In the genomic region with DNA sequence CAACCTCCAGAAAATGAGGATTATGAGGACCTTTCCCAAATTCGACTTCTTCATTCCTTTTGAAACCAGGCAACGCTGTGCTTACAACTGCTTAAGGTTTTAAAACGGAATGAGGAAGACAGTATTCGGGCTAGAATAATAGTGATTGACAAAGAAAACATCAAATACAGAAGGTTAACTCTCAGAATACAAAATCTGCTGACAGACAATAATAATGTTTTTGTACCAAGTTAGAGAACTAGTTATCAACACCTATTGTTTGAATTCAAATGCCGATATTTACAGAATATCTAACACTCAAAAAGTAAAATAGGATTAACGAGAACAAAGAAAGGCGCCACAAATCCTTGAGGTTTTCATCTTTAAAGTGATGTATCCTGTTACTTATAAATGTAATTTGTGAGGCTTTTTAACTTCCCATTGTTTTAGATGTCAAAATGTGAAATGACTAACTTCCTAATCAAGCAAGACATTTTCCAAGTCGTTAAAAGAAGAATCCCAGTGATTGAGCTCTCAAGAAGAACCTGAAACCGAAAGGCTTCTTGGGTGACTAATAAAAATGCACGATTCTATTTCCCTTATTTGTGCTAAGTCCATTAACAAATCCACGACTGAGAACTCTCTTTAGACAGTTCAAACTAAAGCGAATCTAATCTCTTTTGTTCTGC, we compare ENCODE assay signal across 23 cellular contexts.
DNase-seq lines count a peak whose midpoint lies in the region; ATAC-seq, FAIRE-seq and TF ChIP-seq lines count a peak whose summit lies in the region.
"Had no signal": no experiment of that assay in that cellular context is flagged by ENCODE, and none has a peak within 500 bp of the region (broad histone marks: within the 10 kb centered on the region; RNA-seq: fewer than 3 reads in every experiment).

No MANE protein-coding gene starts in this region.

- H3K27ac ChIP-seq in heart left ventricle (peak overlapping the region in 10 of 12 donors; percentile 19 to 69 (median 44)), brain microvascular endothelial cell (peak overlapping the region; percentile 31), suprapubic skin (peak overlapping the region; percentile 0)
- H3K27ac ChIP-seq: BLaER1 had no signal

- no peaks in the 10 kb centered on the region for H3K27me3 ChIP-seq in heart left ventricle
- no peaks in the 10 kb centered on the region for H3K27me3 ChIP-seq in brain microvascular endothelial cell (replicated peaks)
- H3K27me3 ChIP-seq in suprapubic skin: no peaks in the 10 kb centered on the region
- H3K27me3 ChIP-seq: BLaER1, body of pancreas, vagina had no signal

- H3K4me3 ChIP-seq in heart left ventricle (peak overlapping the region in 5 of 12 donors; percentile 0 to 30 (median 6)), brain microvascular endothelial cell (ENCODE audit: low read depth, low read length) (no peak overlapping the region), suprapubic skin (no peak overlapping the region)
- H3K4me3 ChIP-seq: BLaER1, body of pancreas, vagina had no signal

- no peak for TF ChIP-seq EP300 in suprapubic skin (IDR thresholded peaks at IDR 0.05)

- no peak for TF ChIP-seq POLR2A in heart left ventricle (IDR thresholded peaks at IDR 0.05)
- no peak for TF ChIP-seq POLR2A in suprapubic skin (IDR thresholded peaks at IDR 0.05)

- TF ChIP-seq CTCF in heart left ventricle (IDR thresholded peaks at IDR 0.05) (no peak), brain microvascular endothelial cell (IDR thresholded peaks at IDR 0.05; ENCODE audit: low read depth, low read length, missing control alignments) (no peak), suprapubic skin (IDR thresholded peaks at IDR 0.05) (no peak)

- H3K36me3 ChIP-seq in heart left ventricle (peaks cover 0 to 5% (median 0%) of the 10 kb centered on the region in 9 donors), brain microvascular endothelial cell (replicated peaks) (no peaks in the 10 kb centered on the region), suprapubic skin (no peaks in the 10 kb centered on the region)
- H3K36me3 ChIP-seq: BLaER1, vagina had no signal

- DNase-seq in heart left ventricle (no peak), left ventricle myocardium superior (no peak), brain microvascular endothelial cell (no peak), suprapubic skin (ENCODE audit: low spot score in 2 of 2) (no peak), NCI-H526 (lab: John Stamatoyannopoulos, UW) (no peak), GM19238 (ENCODE audit: insufficient read length, low spot score) (no peak)
- DNase-seq: activated CD4-positive, alpha-beta T cell treated with anti-CD3 and anti-CD28 coated beads for 4 hours; body of pancreas; foreskin melanocyte; left colon; midbrain; NCI-H1105 treated with DMSO at 0.1 percent for 48 hours; NCI-H2107; NCI-H510A; stimulated activated CD4-positive, alpha-beta T cell treated with anti-CD3 and anti-CD28 coated beads, Interleukin-15, amount 100 ng/mL, for 24 hours; SW 1271 had no signal

- FAIRE-seq in islet of Langerhans (lab: Jason Lieb, UNC): peak; percentile 64
- FAIRE-seq: A204.1, HTR-8/SVneo had no signal

- H3K4me1 ChIP-seq in heart left ventricle: peaks cover 0 to 58% (median 12%) of the 10 kb centered on the region in 12 donors
- no peaks in the 10 kb centered on the region for H3K4me1 ChIP-seq in suprapubic skin
- H3K4me1 ChIP-seq: BLaER1, vagina had no signal

- in situ Hi-C loops in brain microvascular endothelial cell (cut with HindIII; ENCODE audit: low pct_ligation_motif_present, low sequenced_read_pairs): no loop called here

- ATAC-seq in heart left ventricle (no peak), left ventricle myocardium superior (no peak), HG02623 (IDR thresholded peaks at IDR 0.05; ENCODE audit: unreplicated experiment) (no peak)
- ATAC-seq: activated T-helper 17 cell treated with anti-CD3 and anti-CD28 coated beads, Interleukin-2, amount 50 U/mL, for 72 hours; body of pancreas; left colon had no signal

- intact Hi-C loops in heart left ventricle (cut with DNase I) (no loop called here), left ventricle myocardium superior (cut with micrococcal nuclease) (no loop called here)

- 35 to 54% (median 42%) methylated on average over 12 of the region's 12 CpGs for WGBS in heart left ventricle, 4 donors
- WGBS in suprapubic skin: 67% methylated on average over 12 of the region's 12 CpGs

- H3K9me3 ChIP-seq in heart left ventricle: no peaks in the 10 kb centered on the region
- no peaks in the 10 kb centered on the region for H3K9me3 ChIP-seq in suprapubic skin
- H3K9me3 ChIP-seq: BLaER1, body of pancreas, vagina had no signal
